Comparison of ENCODE assay signal across 8 cellular contexts in the genomic region with DNA sequence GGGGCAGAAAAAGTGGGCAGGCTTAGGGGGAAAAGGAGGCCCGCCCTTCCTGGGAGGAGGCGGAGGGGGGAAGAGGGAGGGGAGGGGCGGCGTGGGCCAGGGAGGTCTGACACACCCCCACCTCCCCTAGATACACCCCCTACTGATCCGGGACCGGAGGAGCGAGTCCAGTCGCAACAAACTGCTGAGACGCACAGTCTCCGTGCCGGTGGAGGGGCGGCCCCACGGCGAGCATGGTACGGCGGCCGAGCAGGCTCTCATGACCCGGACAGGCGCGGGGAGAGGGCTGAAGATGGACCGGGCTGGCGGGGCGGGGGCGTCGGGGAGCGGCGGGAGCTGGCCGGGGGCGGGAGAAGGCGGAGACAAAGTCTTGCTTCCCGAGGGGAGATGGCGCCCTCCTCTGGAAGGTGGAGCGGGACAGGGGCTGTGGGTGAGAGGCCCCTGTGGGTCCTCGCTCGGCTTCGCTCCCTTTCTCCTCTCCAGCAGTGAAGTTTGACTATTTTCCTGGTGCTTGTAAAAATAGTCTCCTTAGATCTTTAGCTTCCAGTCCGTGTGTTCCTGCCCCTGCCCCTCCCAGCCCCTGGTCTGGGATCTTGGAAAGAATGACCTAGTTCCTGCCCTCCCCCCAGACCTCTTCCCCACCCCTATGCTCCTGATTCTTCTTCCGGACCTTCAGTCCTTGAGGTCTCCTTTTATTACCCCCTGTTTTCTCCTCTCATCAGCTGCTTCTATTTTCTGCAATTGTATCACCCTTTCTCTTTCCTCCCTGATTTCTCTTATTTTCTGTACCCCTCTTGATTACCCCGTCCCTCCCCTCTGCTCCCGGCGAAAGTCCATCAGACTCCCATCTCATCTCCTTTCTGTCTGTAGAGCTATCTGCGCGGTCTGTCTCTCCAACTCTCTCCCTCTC. TPM values are rescaled to one million over a fixed set of nuclear protein-coding genes. Genes with fewer than 3 reads are reported as not detected.
A peak's percentile ranks its signal among the peaks of the same experiment; 100 is the strongest.
DNase-seq lines count a peak whose midpoint lies in the region; ATAC-seq, FAIRE-seq and TF ChIP-seq lines count a peak whose summit lies in the region.

No MANE protein-coding gene starts in this region.

- peak overlapping the region; percentile 95 for H3K4me2 ChIP-seq in GM23338

- H3K27me3 Mint-ChIP-seq in Calu3 (ENCODE audit: unreplicated experiment) = peaks cover 28% of the 10 kb centered on the region
- peaks cover 20% of the 10 kb centered on the region for H3K27me3 Mint-ChIP-seq in GM23338 (ENCODE audit: insufficient read depth, low read depth, poor library complexity)

- H3K4me3 Mint-ChIP-seq in Calu3 (ENCODE audit: low read depth, unreplicated experiment) (peak overlapping the region; percentile 87), GM23338 (peak overlapping the region; percentile 90)

- CTCF ChIA-PET in Calu3 (lab: Charles Lee) = interaction anchor here (0.5 to 2.0 kb wide), 16 partner anchors 31 to 1762 kb away, joined by 3 to 10 read pairs (median 4); partner anchors contain the start of genes B3GALT4, BAK1, UQCC2 and ZBTB22

- FAIRE-seq in small intestine (lab: Jason Lieb, UNC) = no peak

- BruUV-seq in Calu3 (replicated peaks; lab: Mats Ljungman, UMichigan) = TSS peak; percentile 44

- in situ Hi-C loops in T47D (cut with HindIII; ENCODE audit: low pct_unique_long_range_greater_than_20kb, low sequenced_read_pairs) = no loop called here

- H3K4me1 ChIP-seq in GM23338 (ENCODE audit: insufficient read depth) (peaks cover 47% of the 10 kb centered on the region), small intestine (ENCODE audit: control insufficient read depth in 2 of 2, insufficient read depth in 1 of 2, low read depth in 1 of 2, low read length in 1 of 2) (peaks cover 9 to 13% of the 10 kb centered on the region in 2 donors)

- peaks cover 49% of the 10 kb centered on the region for H3K4me1 Mint-ChIP-seq in Calu3 (ENCODE audit: low read depth, unreplicated experiment)
- H3K4me1 Mint-ChIP-seq in GM23338 = peaks cover 81% of the 10 kb centered on the region

- TF ChIP-seq CTCF in Calu3 (IDR thresholded peaks at IDR 0.05; ENCODE audit: unreplicated experiment) = peak; percentile 76
- peak; percentile 56 to 82 for TF ChIP-seq CTCF in GM23338 (conservative IDR thresholded peaks at IDR 0.05; ENCODE audit: low read depth in 2 of 2)
- TF ChIP-seq CTCF in WERI-Rb-1 (IDR thresholded peaks at IDR 0.05; ENCODE audit: low read depth, low read length) = peak; percentile 95

- H3F3A ChIP-seq in GM23338 (replicated peaks; ENCODE audit: low read depth) = peaks cover 24% of the 10 kb centered on the region

- no peaks in the 10 kb centered on the region for H3K27me3 ChIP-seq in GM23338 (ENCODE audit: insufficient read depth)
- H3K27me3 ChIP-seq in WERI-Rb-1 (ENCODE audit: insufficient read depth, low read depth, severe bottlenecking) = no peaks in the 10 kb centered on the region
- H3K27me3 ChIP-seq in small intestine (ENCODE audit: control insufficient read depth in 2 of 2, insufficient read depth in 2 of 2, low read length in 2 of 2) = no peaks in the 10 kb centered on the region

- peaks cover 59% of the 10 kb centered on the region for H3K79me2 ChIP-seq in GM23338 (replicated peaks; ENCODE audit: insufficient read depth)

- no peaks in the 10 kb centered on the region for H3K9me2 ChIP-seq in GM23338 (ENCODE audit: insufficient read depth)

- H2AFZ ChIP-seq in GM23338 = no peak overlapping the region

- intact Hi-C loops in Calu3 (cut with micrococcal nuclease; ENCODE audit: unreplicated experiment) = loop anchor here (5.0 kb wide), 1 partner anchor 34 kb away; the partner anchor contains the start of gene KIFC1

- no peaks in the 10 kb centered on the region; the same call in 1 of the 2 replicates for H4K20me1 ChIP-seq in GM23338 (replicated peaks; ENCODE audit: insufficient read depth)

- H3K27ac Mint-ChIP-seq in Calu3 (ENCODE audit: unreplicated experiment) (peak overlapping the region; percentile 64), GM23338 (peak overlapping the region; percentile 81)

- peak; percentile 79 for ATAC-seq in GM23338

- H3K9me3 Mint-ChIP-seq in Calu3 (ENCODE audit: low read depth, unreplicated experiment) (no peaks in the 10 kb centered on the region), GM23338 (no peaks in the 10 kb centered on the region)

- H3K4me3 ChIP-seq in GM23338 (peak overlapping the region; percentile 72), WERI-Rb-1 (ENCODE audit: low read depth, low read length) (peak overlapping the region; percentile 49), small intestine (ENCODE audit: low read depth in 1 of 2, low read length in 2 of 2) (peak overlapping the region; percentile 46 to 56)

- peak overlapping the region; percentile 90; the same call in 1 of the 2 replicates for H3K27ac ChIP-seq in GM23338 (ENCODE audit: low read depth)
- H3K27ac ChIP-seq in WERI-Rb-1 = peak overlapping the region; percentile 79
- peak overlapping the region; percentile 77 to 93 for H3K27ac ChIP-seq in small intestine (ENCODE audit: low read depth in 1 of 2, low read length in 1 of 2)

- 1% methylated on average over 37 to 43 of the region's 43 CpGs for WGBS in small intestine, 3 donors

- DNase-seq in Calu3 = peak; percentile 95
- peak; percentile 91 for DNase-seq in GM23338 (ENCODE audit: low spot score)
- peak; percentile 53 for DNase-seq in NCI-H2029 treated with DMSO at 0.1 percent for 48 hours (lab: John Stamatoyannopoulos, UW)
- DNase-seq in WERI-Rb-1 = peak; percentile 99
- peak; percentile 77 to 90 for DNase-seq in T47D (ENCODE audit: low read depth in 1 of 2, low spot score in 1 of 2)
- peak; percentile 83 for DNase-seq in iPS-NIHi11 (ENCODE audit: low spot score)
- DNase-seq in small intestine = peak; percentile 68
- no peak for DNase-seq in cerebellar nuclear complex (lab: John Stamatoyannopoulos, UW)

- peaks cover 47% of the 10 kb centered on the region for H3K36me3 Mint-ChIP-seq in Calu3 (ENCODE audit: insufficient read depth, unreplicated experiment)
- H3K36me3 Mint-ChIP-seq in GM23338 (ENCODE audit: low read depth) = peaks cover 27% of the 10 kb centered on the region

- no peaks in the 10 kb centered on the region for H3K9me3 ChIP-seq in WERI-Rb-1 (ENCODE audit: severe bottlenecking)
- H3K9me3 ChIP-seq in small intestine (ENCODE audit: control insufficient read depth, low read depth) = no peaks in the 10 kb centered on the region

- H3K36me3 ChIP-seq in GM23338 (ENCODE audit: insufficient read depth) (no peaks in the 10 kb centered on the region), WERI-Rb-1 (peaks cover 64% of the 10 kb centered on the region), small intestine (ENCODE audit: control insufficient read depth in 2 of 2, insufficient read depth in 2 of 2, low read length in 2 of 2) (no peaks in the 10 kb centered on the region)

TF ChIP-seq in GM23338, 12 proteins besides CTCF, POLR2A, EP300 and RAD21:
- TF ChIP-seq POLR2AphosphoS5 (IDR thresholded peaks at IDR 0.05; ENCODE audit: low read depth) = peak; percentile 67
- TF ChIP-seq CREB1 (CRISPR knock-in tag; IDR thresholded peaks at IDR 0.05; ENCODE audit: low read depth) = 0 out of 2 replicates have a peak, but pooled peaks have one; percentile 2
- TF ChIP-seq EZH2 (IDR thresholded peaks at IDR 0.05; ENCODE audit: low read depth, unreplicated experiment) = no peak

RNA-seq across cellular contexts. Expression of gene SYNGAP1, which starts 6.1 kb away (rescaled TPM):
- 18.8 and 24.9 TPM in 2 replicates for total RNA-seq in Calu3 (2022)
- 36.9 and 45.0 TPM in 2 replicates for total RNA-seq in GM23338 (2014; rRNA removed; shearing (Covaris generic))
- polyA plus RNA-seq in GM23338 (2016; fragmentation: Nextera tagmentation; extraction: Ambion mirVana) = 12.9 and 13.9 TPM in 2 replicates
- polyA plus RNA-seq in small intestine = 1 to 10 TPM in 2 of 3 donors, under 1 TPM in 1; 0.89 to 9.6 (median 1.6) TPM

RNA-seq across cellular contexts. Expression of gene CUTA, which starts 8.0 kb away (rescaled TPM):
- 170 and 172 TPM in 2 replicates for total RNA-seq in Calu3 (2022)
- total RNA-seq in GM23338 (2014; rRNA removed; shearing (Covaris generic)) = 193 and 207 TPM in 2 replicates
- 421 and 426 TPM in 2 replicates for polyA plus RNA-seq in GM23338 (2016; fragmentation: Nextera tagmentation; extraction: Ambion mirVana)
- 100 to 1,000 TPM; 129 to 217 (median 183) TPM for polyA plus RNA-seq in small intestine

RNA-seq across cellular contexts. Expression of gene PHF1, which starts 15.1 kb away (rescaled TPM):
- 62.4 and 68.3 TPM in 2 replicates for total RNA-seq in Calu3 (2022)
- 33.2 and 46.7 TPM in 2 replicates for total RNA-seq in GM23338 (2014; rRNA removed; shearing (Covaris generic))
- polyA plus RNA-seq in GM23338 (2016; fragmentation: Nextera tagmentation; extraction: Ambion mirVana) = 29.4 and 31.4 TPM in 2 replicates
- 10 to 100 TPM; 32.2 to 67.6 (median 48.1) TPM for polyA plus RNA-seq in small intestine

RNA-seq across cellular contexts. Expression of gene ZBTB9, which starts 28.5 kb away (rescaled TPM):
- 18.1 and 20.0 TPM in 2 replicates for total RNA-seq in Calu3 (2022)
- total RNA-seq in GM23338 (2014; rRNA removed; shearing (Covaris generic)) = 17.9 and 25.2 TPM in 2 replicates
- polyA plus RNA-seq in GM23338 (2016; fragmentation: Nextera tagmentation; extraction: Ambion mirVana) = 13.5 and 13.6 TPM in 2 replicates
- polyA plus RNA-seq in small intestine = 1 to 10 TPM; 1.6 to 5.2 (median 1.9) TPM

RNA-seq across cellular contexts. Expression of gene KIFC1, which starts 34.3 kb away (rescaled TPM):
- 105 and 140 TPM in 2 replicates for total RNA-seq in Calu3 (2022)
- 61.7 and 64.4 TPM in 2 replicates for total RNA-seq in GM23338 (2014; rRNA removed; shearing (Covaris generic))
- polyA plus RNA-seq in GM23338 (2016; fragmentation: Nextera tagmentation; extraction: Ambion mirVana) (10.1 and 10.3 TPM in 2 replicates), small intestine (10 to 100 TPM in 1 of 3 donors, 1 to 10 TPM in 2; 3.1 to 23.2 (median 3.2) TPM)

Comparison
In these comparisons a context has a peak if more than half of its experiments do, and no peak if none do; other contexts are left out.
1. DNase-seq: peak in Calu3 (single experiment), GM23338 (single experiment), NCI-H2029 treated with DMSO at 0.1 percent for 48 hours (single experiment), WERI-Rb-1 (single experiment), T47D (2 of 2), iPS-NIHi11 (single experiment) and small intestine (single experiment); none in cerebellar nuclear complex (0 of 2).
2. Peak in every context shown above with its lines, with median percentiles within 50 percentile points of each other: CTCF ChIP-seq, H3K27ac ChIP-seq and H3K4me3 ChIP-seq.